31 cellular contexts compared by ENCODE assay signal in genomic region chr7:105982388-105982787, GRCh38.
"Had no signal": no experiment of that assay in that cellular context is flagged by ENCODE, and none has a peak within 500 bp of the region (broad histone marks: within the 10 kb centered on the region; RNA-seq: fewer than 3 reads in every experiment).

No MANE protein-coding gene starts in this region.

- H3K36me3 Mint-ChIP-seq: activated CD4-positive, alpha-beta memory T cell treated with anti-CD3 and anti-CD28 coated beads for 36 hours; activated naive CD4-positive, alpha-beta T cell treated with anti-CD3 and anti-CD28 coated beads, Interleukin-2, amount 10 ng/mL, durations not matched to agents 7 days and 5 days had no signal

- H3K4me1 Mint-ChIP-seq: activated B cell treated with CpG ODN at 0.5 μM for 24 hours; activated naive CD4-positive, alpha-beta T cell treated with anti-CD3 and anti-CD28 coated beads, Interleukin-2, amount 10 ng/mL, durations not matched to agents 7 days and 5 days; activated naive CD8-positive, alpha-beta T cell treated with anti-CD3 and anti-CD28 coated beads, Interleukin-2, amount 50 U/mL, for 24 hours; central memory CD8-positive, alpha-beta T cell had no signal

- H3K4me1 ChIP-seq: Peyer's patch, SJSA1 had no signal

- H3K4me2 ChIP-seq: SK-N-SH had no signal

- H3K9me2 ChIP-seq: SK-N-SH had no signal

- H3K27me3 ChIP-seq: cardiac muscle cell, Peyer's patch had no signal

- H3K9me3 Mint-ChIP-seq: activated B cell treated with CpG ODN at 0.5 μM for 24 hours; activated CD4-positive, alpha-beta memory T cell treated with anti-CD3 and anti-CD28 coated beads for 36 hours; activated naive CD4-positive, alpha-beta T cell treated with anti-CD3 and anti-CD28 coated beads, Interleukin-2, amount 10 ng/mL, durations not matched to agents 7 days and 5 days; activated naive CD8-positive, alpha-beta T cell treated with anti-CD3 and anti-CD28 coated beads, Interleukin-2, amount 50 U/mL, for 24 hours; activated T-cell treated with anti-CD3 and anti-CD28 coated beads, Interleukin-2, amount 50 U/mL, for 4 hours; activated T-helper 1 cell treated with anti-CD3 and anti-CD28 coated beads, Interleukin-12 subunit alpha, Interleukin-12 subunit beta, Interleukin-2, Interleukin-4 antibody, amounts not matched to agents 30 ng/mL and 10 ng/mL and 1 ng/mL, durations not matched to agents 14 hours and 24 hours and 36 hours; central memory CD8-positive, alpha-beta T cell; T-helper 1 cell treated with Interleukin-12 subunit alpha and Interleukin-12 subunit beta and Interleukin-4 antibody, amounts not matched to agents 30 μg/mL and 1 μg/mL, for 36 hours; T-helper 2 cell treated with Interferon-gamma antibody and Interleukin-4, amounts not matched to agents 5 μg/mL and 100 μg/mL, for 36 hours had no signal

- H3K27ac Mint-ChIP-seq: activated B cell treated with CpG ODN at 0.5 μM for 24 hours; activated CD4-positive, alpha-beta memory T cell treated with anti-CD3 and anti-CD28 coated beads for 36 hours; activated naive CD4-positive, alpha-beta T cell treated with anti-CD3 and anti-CD28 coated beads, Interleukin-2, amount 10 ng/mL, durations not matched to agents 7 days and 5 days; activated naive CD8-positive, alpha-beta T cell; activated naive CD8-positive, alpha-beta T cell treated with anti-CD3 and anti-CD28 coated beads, Interleukin-2, amount 50 U/mL, for 24 hours; activated T-helper 1 cell treated with anti-CD3 and anti-CD28 coated beads, Interleukin-12 subunit alpha, Interleukin-12 subunit beta, Interleukin-2, Interleukin-4 antibody, amounts not matched to agents 30 ng/mL and 10 ng/mL and 1 ng/mL, durations not matched to agents 14 hours and 24 hours and 36 hours; T-helper 1 cell treated with Interleukin-12 subunit alpha and Interleukin-12 subunit beta and Interleukin-4 antibody, amounts not matched to agents 30 μg/mL and 1 μg/mL, for 36 hours; T-helper 2 cell treated with Interferon-gamma antibody and Interleukin-4, amounts not matched to agents 5 μg/mL and 100 μg/mL, for 36 hours had no signal

- H3K27ac ChIP-seq: cardiac muscle cell, Peyer's patch, SJSA1 had no signal

- H3K4me3 ChIP-seq: cardiac muscle cell, K562, Peyer's patch, SJSA1 had no signal

- H3K36me3 ChIP-seq: cardiac muscle cell, Peyer's patch, SJSA1 had no signal

- FAIRE-seq: K562, TTC549 had no signal

- H3K4me3 Mint-ChIP-seq: activated B cell treated with CpG ODN at 0.5 μM for 24 hours; activated CD4-positive, alpha-beta memory T cell treated with anti-CD3 and anti-CD28 coated beads for 36 hours; activated naive CD4-positive, alpha-beta T cell treated with anti-CD3 and anti-CD28 coated beads, Interleukin-2, amount 10 ng/mL, durations not matched to agents 7 days and 5 days; activated naive CD8-positive, alpha-beta T cell; activated naive CD8-positive, alpha-beta T cell treated with anti-CD3 and anti-CD28 coated beads, Interleukin-2, amount 50 U/mL, for 24 hours; activated T-cell treated with anti-CD3 and anti-CD28 coated beads, Interleukin-2, amount 50 U/mL, for 4 hours; activated T-helper 1 cell treated with anti-CD3 and anti-CD28 coated beads, Interleukin-12 subunit alpha, Interleukin-12 subunit beta, Interleukin-2, Interleukin-4 antibody, amounts not matched to agents 30 ng/mL and 10 ng/mL and 1 ng/mL, durations not matched to agents 14 hours and 24 hours and 36 hours; central memory CD8-positive, alpha-beta T cell; T-helper 1 cell treated with Interleukin-12 subunit alpha and Interleukin-12 subunit beta and Interleukin-4 antibody, amounts not matched to agents 30 μg/mL and 1 μg/mL, for 36 hours; T-helper 2 cell treated with Interferon-gamma antibody and Interleukin-4, amounts not matched to agents 5 μg/mL and 100 μg/mL, for 36 hours had no signal

- DNase-seq: activated B cell treated with CpG ODN at 0.5 μM for 24 hours; activated CD4-positive, alpha-beta memory T cell treated with anti-CD3 and anti-CD28 coated beads for 36 hours; activated CD4-positive, alpha-beta T cell treated with anti-CD3 and anti-CD28 coated beads for 4 hours; activated CD4-positive, alpha-beta T cell treated with anti-CD3 and anti-CD28 coated beads, Interleukin-2, amount 50 U/mL, for 1 hour; activated CD4-positive, CD25-positive, alpha-beta regulatory T cell treated with anti-CD3 and anti-CD28 coated beads, Interleukin-2, amount 50 U/mL, for 72 hours; activated CD8-positive, alpha-beta memory T cell treated with anti-CD3 and anti-CD28 coated beads, Interleukin-2, amount 50 U/mL, for 4 hours; activated gamma-delta T cell treated with Interleukin-2 at 50 U/mL for 16 hours; activated naive CD4-positive, alpha-beta T cell treated with anti-CD3 and anti-CD28 coated beads, Interleukin-2, amount 10 ng/mL, durations not matched to agents 7 days and 5 days; activated naive CD8-positive, alpha-beta T cell treated with anti-CD3 and anti-CD28 coated beads, Interleukin-2, amount 50 U/mL, for 24 hours; activated T-cell treated with anti-CD3 and anti-CD28 coated beads for 4 hours; activated T-cell treated with anti-CD3 and anti-CD28 coated beads, Interleukin-2, amount 50 U/mL, for 4 hours; aorta; Karpas-422; NCI-H1436 treated with DMSO at 0.1 percent for 48 hours; NCI-H2029; NCI-H2227 treated with DMSO at 0.1 percent for 48 hours; NCI-H446; NCI-H526 treated with DMSO at 0.1 percent for 48 hours; Peyer's patch; RPMI8226; SHP77 treated with DMSO at 0.1 percent for 48 hours; SK-N-SH had no signal

- H3K27me3 Mint-ChIP-seq: activated CD4-positive, alpha-beta memory T cell treated with anti-CD3 and anti-CD28 coated beads for 36 hours; central memory CD8-positive, alpha-beta T cell had no signal

- ATAC-seq: activated naive CD8-positive, alpha-beta T cell treated with anti-CD3 and anti-CD28 coated beads, Interleukin-2, amount 50 U/mL, for 24 hours; activated T-cell treated with anti-CD3 and anti-CD28 coated beads, Interleukin-2, amount 50 U/mL, for 4 hours; K562 had no signal
